ENCODE assay signal across 9 cellular contexts in genomic region chr11:114295676-114296081, GRCh38. TPM values are rescaled to one million over a fixed set of nuclear protein-coding genes. Genes with fewer than 3 reads are reported as not detected.
DNase-seq lines count a peak whose midpoint lies in the region; ATAC-seq and TF ChIP-seq lines count a peak whose summit lies in the region.
"Had no signal": no experiment of that assay in that cellular context is flagged by ENCODE, and none has a peak within 500 bp of the region (broad histone marks: within the 10 kb centered on the region; RNA-seq: fewer than 3 reads in every experiment).

No MANE protein-coding gene starts in this region.

- peak overlapping the region; percentile 100 for H4K91ac ChIP-seq in IMR-90 (ENCODE audit: insufficient read depth, low read depth, low read length)

- WGBS in IMR-90 (ENCODE audit: extremely low coverage in 2 of 2, insufficient read length in 1 of 2), 2 experiments, result 82% methylated on average over 2 of the region's 4 CpGs; no CpG with 5 or more reads in 1 of the 2 experiments

- TF ChIP-seq POLR2A in IMR-90 (IDR thresholded peaks at IDR 0.05; ENCODE audit: low read depth, low read length), result no peak

- H3K9me1 ChIP-seq in IMR-90 (ENCODE audit: insufficient read depth, low read length), result peaks cover 8% of the 10 kb centered on the region

- peak overlapping the region; percentile 97; the same call in 2 of the 3 replicates for H2BK15ac ChIP-seq in IMR-90 (ENCODE audit: low read depth, low read length)

- dilution Hi-C loops in IMR-90 (cut with HindIII; ENCODE audit: low sequenced_read_pairs, unreplicated experiment), result no loop called here

- no peaks in the 10 kb centered on the region for H4K20me1 ChIP-seq in IMR-90 (ENCODE audit: insufficient read depth, low read length)

- H3K56ac ChIP-seq in IMR-90 (ENCODE audit: extremely low read depth, insufficient read depth, low read length), result peak overlapping the region; percentile 99

- H3K27ac ChIP-seq in IMR-90 (ENCODE audit: insufficient read depth, low read length), result peak overlapping the region; percentile 98
- H3K27ac ChIP-seq in lower lobe of right lung, result peak overlapping the region; percentile 88

- H2BK5ac ChIP-seq in IMR-90 (ENCODE audit: low read depth, low read length, poor library complexity, severe bottlenecking), result peak overlapping the region; percentile 100

- peak overlapping the region; percentile 99 for H2AK9ac ChIP-seq in IMR-90 (replicated peaks; ENCODE audit: low read depth, low read length, poor library complexity)

- H4K8ac ChIP-seq in IMR-90 (ENCODE audit: low read depth in 2 of 2, low read length in 2 of 2), result peak overlapping the region; percentile 95 to 100

- H3K4me1 ChIP-seq in IMR-90 (ENCODE audit: control insufficient read depth, insufficient read depth, low read length) (peaks cover 18% of the 10 kb centered on the region), lower lobe of right lung (peaks cover 43% of the 10 kb centered on the region)

- TF ChIP-seq RAD21 in IMR-90 (IDR thresholded peaks at IDR 0.05; ENCODE audit: low read length), result no peak

- H3K23ac ChIP-seq in IMR-90 (ENCODE audit: low read depth, low read length), result peak overlapping the region; percentile 100

- H3K4me2 ChIP-seq in IMR-90 (ENCODE audit: low read depth, low read length), result peak overlapping the region; percentile 77

- peaks cover 14 to 16% of the 10 kb centered on the region in 2 experiments for H3K79me1 ChIP-seq in IMR-90 (ENCODE audit: low read depth in 1 of 2, low read length in 2 of 2)

- H3K4ac ChIP-seq in IMR-90 (ENCODE audit: low read depth, low read length), result peak overlapping the region; percentile 100

- H3K4me3 ChIP-seq in IMR-90 (ENCODE audit: insufficient read depth, low read depth, low read length), result no peak overlapping the region; the same call in 1 of the 2 replicates
- peak overlapping the region; percentile 68 for H3K4me3 ChIP-seq in choroid plexus epithelial cell (ENCODE audit: low read depth, low read length)
- peak overlapping the region; percentile 53 for H3K4me3 ChIP-seq in lower lobe of right lung

- H2AK5ac ChIP-seq in IMR-90 (ENCODE audit: low read depth, low read length), result peak overlapping the region; percentile 100

- peak overlapping the region; percentile 100 for H3K14ac ChIP-seq in IMR-90 (replicated peaks; ENCODE audit: low read depth, low read length)

- H3K9me3 ChIP-seq in IMR-90 (ENCODE audit: control insufficient read depth, insufficient read depth, low read length), result peaks cover 3% of the 10 kb centered on the region
- H3K9me3 ChIP-seq in lower lobe of right lung, result no peaks in the 10 kb centered on the region

- CTCF ChIA-PET in IMR-90 (lab: Yijun Ruan, JAX), result interaction anchor here (0.6 to 1.5 kb wide), 3 partner anchors 9 to 21 kb away, joined by 3 to 7 read pairs (median 4); no protein-coding TSS in a partner anchor

- intact Hi-C loops in IMR-90 (cut with micrococcal nuclease), result loop anchor here (1.0 to 10.0 kb wide), 3 partner anchors 105 to 1209 kb away; partner anchors contain the start of genes C11orf71, CADM1 and RBM7
- intact Hi-C loops in lower lobe of right lung (cut with DNase I), result no loop called here

- no TSS peak for BruUV-seq in IMR-90 (replicated peaks; lab: Mats Ljungman, UMichigan)

- in situ Hi-C loops in IMR-90 (cut with MboI; ENCODE audit: low sequenced_read_pairs), result no loop called here

- peaks cover 7% of the 10 kb centered on the region for H3K36me3 ChIP-seq in IMR-90 (ENCODE audit: control insufficient read depth, insufficient read depth, low read length)
- no peaks in the 10 kb centered on the region for H3K36me3 ChIP-seq in lower lobe of right lung

- H2BK120ac ChIP-seq in IMR-90 (ENCODE audit: low read depth, low read length), result peak overlapping the region; percentile 100

- H3K18ac ChIP-seq in IMR-90 (ENCODE audit: low read depth, low read length), result peak overlapping the region; percentile 100

- H4K5ac ChIP-seq in IMR-90 (ENCODE audit: low read depth, low read length), result peak overlapping the region; percentile 100

- H3K27me3 ChIP-seq in IMR-90 (ENCODE audit: control insufficient read depth, insufficient read depth, low read length) (no peaks in the 10 kb centered on the region), lower lobe of right lung (ENCODE audit: low read depth) (no peaks in the 10 kb centered on the region)

- ATAC-seq in IMR-90 (ENCODE audit: low read depth), result peak; percentile 9
- ATAC-seq in lower lobe of right lung, result no peak
- ATAC-seq in HG03460 (IDR thresholded peaks at IDR 0.05; ENCODE audit: unreplicated experiment), result no peak
- ATAC-seq in HG02642 (IDR thresholded peaks at IDR 0.05; ENCODE audit: poor library complexity, unreplicated experiment), result no peak
- no peak for ATAC-seq in GM21381 (IDR thresholded peaks at IDR 0.05; ENCODE audit: unreplicated experiment)

- H3K9ac ChIP-seq in IMR-90 (ENCODE audit: low read depth, low read length), result peak overlapping the region; percentile 74

- TF ChIP-seq CTCF in IMR-90 (conservative IDR thresholded peaks at IDR 0.05; ENCODE audit: low read depth, low read length), result no peak
- no peak for TF ChIP-seq CTCF in choroid plexus epithelial cell (conservative IDR thresholded peaks at IDR 0.05; ENCODE audit: low read depth, low read length)
- TF ChIP-seq CTCF in lower lobe of right lung (IDR thresholded peaks at IDR 0.05), result no peak

- H2AFZ ChIP-seq in IMR-90 (replicated peaks; ENCODE audit: low read length, poor library complexity), result peak overlapping the region; percentile 88

- H2BK20ac ChIP-seq in IMR-90 (ENCODE audit: low read depth, low read length), result peak overlapping the region; percentile 100

- DNase-seq in IMR-90 (no peak), choroid plexus epithelial cell (ENCODE audit: low read depth) (no peak), lower lobe of right lung (no peak), stromal cell of bone marrow (ENCODE audit: low read depth) (peak; percentile 41), NOMO-1 (lab: John Stamatoyannopoulos, UW; ENCODE audit: unreplicated experiment in 2 of 2) (no peak)
- DNase-seq: activated CD4-positive, alpha-beta T cell treated with anti-CD3 and anti-CD28 coated beads for 1 hour had no signal

- POLR2A ChIA-PET in IMR-90 (lab: Charles Lee; ENCODE audit: unreplicated experiment), result interaction anchor here (0.6 to 1.5 kb wide), 7 partner anchors 9 to 299 kb away, joined by 3 to 14 read pairs (median 5); no protein-coding TSS in a partner anchor

TF ChIP-seq in IMR-90, 13 proteins besides CTCF, POLR2A, EP300 and RAD21:
- TF ChIP-seq MXI1 (IDR thresholded peaks at IDR 0.05; ENCODE audit: borderline replicate concordance, low read depth, low read length) (no peak), RFX5 (IDR thresholded peaks at IDR 0.05; ENCODE audit: low read depth, low read length) (no peak), FOS (IDR thresholded peaks at IDR 0.05; ENCODE audit: low read depth, low read length) (no peak), RCOR1 (IDR thresholded peaks at IDR 0.05; ENCODE audit: insufficient replicate concordance, low read length) (no peak), MAZ (IDR thresholded peaks at IDR 0.05; ENCODE audit: borderline replicate concordance, low read depth, low read length) (no peak), MAFK (IDR thresholded peaks at IDR 0.05; ENCODE audit: low read depth, low read length) (no peak), BHLHE40 (IDR thresholded peaks at IDR 0.05; ENCODE audit: low read depth, low read length) (no peak), SMC3 (IDR thresholded peaks at IDR 0.05; ENCODE audit: low read depth, low read length) (no peak), NFE2L2 (IDR thresholded peaks at IDR 0.05; ENCODE audit: low read depth, low read length) (no peak), CHD1 (IDR thresholded peaks at IDR 0.05; ENCODE audit: low read depth, low read length) (no peak), CEBPB (IDR thresholded peaks at IDR 0.05; ENCODE audit: low read depth, low read length) (no peak), ELK1 (IDR thresholded peaks at IDR 0.05; ENCODE audit: borderline replicate concordance, low read depth, low read length) (no peak)
- TF ChIP-seq, protein P1, sequence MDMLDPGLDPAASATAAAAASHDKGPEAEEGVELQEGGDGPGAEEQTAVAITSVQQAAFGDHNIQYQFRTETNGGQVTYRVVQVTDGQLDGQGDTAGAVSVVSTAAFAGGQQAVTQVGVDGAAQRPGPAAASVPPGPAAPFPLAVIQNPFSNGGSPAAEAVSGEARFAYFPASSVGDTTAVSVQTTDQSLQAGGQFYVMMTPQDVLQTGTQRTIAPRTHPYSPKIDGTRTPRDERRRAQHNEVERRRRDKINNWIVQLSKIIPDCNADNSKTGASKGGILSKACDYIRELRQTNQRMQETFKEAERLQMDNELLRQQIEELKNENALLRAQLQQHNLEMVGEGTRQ (IDR thresholded peaks at IDR 0.05; ENCODE audit: low read depth, low read length), result no peak

RNA-seq across cellular contexts. Expression of gene NNMT, which starts 0.5 kb away (rescaled TPM):
- 74.7 and 108 TPM in 2 replicates for total RNA-seq in IMR-90 (2012; rRNA removed)
- polyA plus RNA-seq in IMR-90 (2012; rRNA removed), result 76.1 and 79.7 TPM in 2 replicates
- 127 and 153 TPM in 2 replicates for polyA plus RNA-seq in IMR-90 (2012; cell fraction: cytosol; rRNA removed)
- 46.1 and 57.3 TPM in 2 replicates for polyA plus RNA-seq in IMR-90 (2012; cell fraction: nucleus; rRNA removed; ENCODE audit: low replicate concordance)
- total RNA-seq in lower lobe of right lung, result 162 TPM
